Comparison of ENCODE assay signal across 8 cellular contexts in the genomic region with DNA sequence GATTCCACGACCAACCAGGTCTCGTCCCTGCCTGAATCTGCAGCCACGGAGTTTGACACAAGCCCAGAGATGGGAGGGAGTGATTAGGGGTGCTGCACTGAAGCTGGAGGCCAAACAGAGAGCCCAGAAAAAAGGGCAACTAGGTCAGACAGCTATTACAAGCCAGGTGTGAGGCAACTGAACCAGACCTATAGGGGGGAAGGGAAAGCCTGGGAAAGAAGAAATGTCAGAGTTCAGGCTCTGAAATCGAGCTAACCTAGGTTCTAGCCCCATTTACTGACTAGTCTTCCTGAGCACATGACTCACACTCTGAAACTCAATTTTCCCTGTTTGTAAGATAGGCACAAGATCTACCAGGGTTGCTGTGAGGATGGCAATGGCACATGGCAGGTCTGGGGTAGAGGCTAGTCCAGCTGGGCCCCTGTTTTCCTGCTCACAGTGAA. TPM values are rescaled to one million over a fixed set of nuclear protein-coding genes. Genes with fewer than 3 reads are reported as not detected.
DNase-seq lines count a peak whose midpoint lies in the region; ATAC-seq and TF ChIP-seq lines count a peak whose summit lies in the region.

No MANE protein-coding gene starts in this region.

- peaks cover 33% of the 10 kb centered on the region for H3K36me3 Mint-ChIP-seq in stimulated activated naive CD8-positive, alpha-beta T cell treated with anti-CD3 and anti-CD28 coated beads, Interleukin-15, Interleukin-2, amounts not matched to agents 100 ng/mL and 50 ng/mL, for 24 hours (ENCODE audit: low read depth)

- intact Hi-C loops in upper lobe of right lung (cut with DNase I), result no loop called here

- peak overlapping the region; percentile 89 for H3K27ac Mint-ChIP-seq in stimulated activated naive CD8-positive, alpha-beta T cell treated with anti-CD3 and anti-CD28 coated beads, Interleukin-15, Interleukin-2, amounts not matched to agents 100 ng/mL and 50 ng/mL, for 24 hours

- in situ Hi-C loops in astrocyte of the cerebellum (cut with HindIII; ENCODE audit: low sequenced_read_pairs), result no loop called here

- H3K4me1 ChIP-seq in upper lobe of right lung, result peaks cover 16% of the 10 kb centered on the region

- peak overlapping the region; percentile 91 for H3K4me3 Mint-ChIP-seq in stimulated activated naive CD8-positive, alpha-beta T cell treated with anti-CD3 and anti-CD28 coated beads, Interleukin-15, Interleukin-2, amounts not matched to agents 100 ng/mL and 50 ng/mL, for 24 hours

- H3K4me3 ChIP-seq in astrocyte of the cerebellum (ENCODE audit: low read depth, low read length) (peak overlapping the region; percentile 83), upper lobe of right lung (peak overlapping the region; percentile 82)

- H3K9me3 Mint-ChIP-seq in stimulated activated naive CD8-positive, alpha-beta T cell treated with anti-CD3 and anti-CD28 coated beads, Interleukin-15, Interleukin-2, amounts not matched to agents 100 ng/mL and 50 ng/mL, for 24 hours, result no peaks in the 10 kb centered on the region

- ATAC-seq in stimulated activated naive CD8-positive, alpha-beta T cell treated with anti-CD3 and anti-CD28 coated beads, Interleukin-15, Interleukin-2, amounts not matched to agents 100 U/mL and 50 U/mL, for 24 hours, result no peak
- ATAC-seq in upper lobe of right lung (no peak), GM21447 (IDR thresholded peaks at IDR 0.05; ENCODE audit: unreplicated experiment) (no peak), HG03139 (IDR thresholded peaks at IDR 0.05; ENCODE audit: unreplicated experiment) (no peak)

- H3K4me1 Mint-ChIP-seq in stimulated activated naive CD8-positive, alpha-beta T cell treated with anti-CD3 and anti-CD28 coated beads, Interleukin-15, Interleukin-2, amounts not matched to agents 100 ng/mL and 50 ng/mL, for 24 hours (ENCODE audit: low read depth), result peaks cover 31% of the 10 kb centered on the region

- TF ChIP-seq CTCF in astrocyte of the cerebellum (IDR thresholded peaks at IDR 0.05; ENCODE audit: low read depth, low read length, missing control alignments) (no peak), upper lobe of right lung (IDR thresholded peaks at IDR 0.05) (no peak)

- peaks cover 20% of the 10 kb centered on the region for H3K27me3 Mint-ChIP-seq in stimulated activated naive CD8-positive, alpha-beta T cell treated with anti-CD3 and anti-CD28 coated beads, Interleukin-15, Interleukin-2, amounts not matched to agents 100 ng/mL and 50 ng/mL, for 24 hours

- H3K36me3 ChIP-seq in upper lobe of right lung, result peaks cover 10% of the 10 kb centered on the region

- H3K9me3 ChIP-seq in upper lobe of right lung, result no peaks in the 10 kb centered on the region

- H3K27me3 ChIP-seq in layer of hippocampus (ENCODE audit: control insufficient read depth, insufficient read depth, low read length) (no peaks in the 10 kb centered on the region), upper lobe of right lung (peaks cover 4% of the 10 kb centered on the region)

- H3K27ac ChIP-seq in layer of hippocampus (ENCODE audit: low read depth, low read length), result peak overlapping the region; percentile 8
- H3K27ac ChIP-seq in upper lobe of right lung, result peak overlapping the region; percentile 58

- no peak for DNase-seq in stimulated activated naive CD8-positive, alpha-beta T cell treated with anti-CD3 and anti-CD28 coated beads, Interleukin-15, Interleukin-2, amounts not matched to agents 100 U/mL and 50 U/mL, for 24 hours
- DNase-seq in astrocyte of the cerebellum (ENCODE audit: low read depth) (no peak), upper lobe of right lung (no peak)
- DNase-seq in activated CD4-positive, CD25-positive, alpha-beta regulatory T cell treated with anti-CD3 and anti-CD28 coated beads, Interleukin-2, amount 50 U/mL, for 72 hours, result no peak

RNA-seq across cellular contexts. Expression of a gene that starts 1.7 kb away (rescaled TPM):
- total RNA-seq in upper lobe of right lung, result 749 TPM
